ENCODE assay signal across 18 cellular contexts in genomic region chr13:93727301-93728141, GRCh38.
DNase-seq lines count a peak whose midpoint lies in the region; ATAC-seq and TF ChIP-seq lines count a peak whose summit lies in the region.
"Had no signal": no experiment of that assay in that cellular context is flagged by ENCODE, and none has a peak within 500 bp of the region (broad histone marks: within the 10 kb centered on the region; RNA-seq: fewer than 3 reads in every experiment).

No MANE protein-coding gene starts in this region.

- intact Hi-C loops in posterior cingulate gyrus (cut with DNase I), result no loop called here

- H3K27me3 Mint-ChIP-seq in WTC11 (ENCODE audit: low read depth), result no peaks in the 10 kb centered on the region
- H3K27me3 Mint-ChIP-seq: B cell had no signal

- H3K4me3 ChIP-seq in AG10803 (ENCODE audit: low read length) (no peak overlapping the region), HFF-Myc (replicated peaks; ENCODE audit: low read depth, low read length) (no peak overlapping the region)
- H3K4me3 ChIP-seq: gastroesophageal sphincter, HAP-1, transverse colon had no signal

- peak; percentile 65 for ATAC-seq in WTC11
- no peak for ATAC-seq in omental fat pad (ENCODE audit: low FRiP score)
- ATAC-seq: effector memory CD8-positive, alpha-beta T cell; gastroesophageal sphincter; Panc1; stimulated activated effector memory CD8-positive, alpha-beta T cell treated with anti-CD3 and anti-CD28 coated beads, Interleukin-12 subunit alpha, Interleukin-12 subunit beta, amount 100 ng/mL, for 72 hours had no signal

- H3K27ac Mint-ChIP-seq in WTC11, result peak overlapping the region; percentile 37
- H3K27ac Mint-ChIP-seq: B cell; effector memory CD8-positive, alpha-beta T cell; stimulated activated effector memory CD8-positive, alpha-beta T cell treated with anti-CD3 and anti-CD28 coated beads, Interleukin-12 subunit alpha, Interleukin-12 subunit beta, amount 100 ng/mL, for 72 hours had no signal

- peaks cover 5% of the 10 kb centered on the region; the same call in 1 of the 2 replicates for H3K9me3 Mint-ChIP-seq in WTC11
- H3K9me3 Mint-ChIP-seq: stimulated activated effector memory CD8-positive, alpha-beta T cell treated with anti-CD3 and anti-CD28 coated beads, Interleukin-12 subunit alpha, Interleukin-12 subunit beta, amount 100 ng/mL, for 72 hours had no signal

- peaks cover 19% of the 10 kb centered on the region for H3K4me1 Mint-ChIP-seq in WTC11
- H3K4me1 Mint-ChIP-seq: B cell, neural crest cell had no signal

- no peak for TF ChIP-seq CTCF in AG10803 (conservative IDR thresholded peaks at IDR 0.05; ENCODE audit: low read length)
- TF ChIP-seq CTCF in HFF-Myc (IDR thresholded peaks at IDR 0.05; ENCODE audit: low read depth, low read length, missing control alignments), result no peak
- no peak for TF ChIP-seq CTCF in WTC11 (IDR thresholded peaks at IDR 0.05)
- no peak for TF ChIP-seq CTCF in omental fat pad (IDR thresholded peaks at IDR 0.05)

- no peak overlapping the region for H3K4me3 Mint-ChIP-seq in WTC11
- H3K4me3 Mint-ChIP-seq: B cell; effector memory CD8-positive, alpha-beta T cell; neural crest cell; stimulated activated effector memory CD8-positive, alpha-beta T cell treated with anti-CD3 and anti-CD28 coated beads, Interleukin-12 subunit alpha, Interleukin-12 subunit beta, amount 100 ng/mL, for 72 hours had no signal

- POLR2A ChIA-PET in WTC11 (lab: Charles Lee), result no interaction called here

- DNase-seq in AG10803 (ENCODE audit: low read depth), result peak; percentile 77
- peak; percentile 63 for DNase-seq in HFF-Myc (ENCODE audit: extremely low read depth, low read depth)
- no peak for DNase-seq in WTC11 (ENCODE audit: low spot score)
- peak; percentile 61 for DNase-seq in iris pigment epithelial cell (ENCODE audit: low read depth)
- DNase-seq in omental fat pad (ENCODE audit: low spot score), result no peak
- DNase-seq in activated CD4-positive, alpha-beta T cell treated with anti-CD3 and anti-CD28 coated beads for 4 hours, result no peak
- DNase-seq in DMS153 treated with DMSO at 0.1 percent for 48 hours (lab: John Stamatoyannopoulos, UW; ENCODE audit: unreplicated experiment), result no peak
- DNase-seq in posterior cingulate gyrus, result no peak
- DNase-seq: effector memory CD8-positive, alpha-beta T cell; NCI-H187 treated with DMSO at 0.1 percent for 48 hours; NCI-H524; transverse colon had no signal

- CTCF ChIA-PET in WTC11 (lab: Charles Lee), result no interaction called here

- H3K36me3 Mint-ChIP-seq in WTC11, result no peaks in the 10 kb centered on the region
- H3K36me3 Mint-ChIP-seq: stimulated activated effector memory CD8-positive, alpha-beta T cell treated with anti-CD3 and anti-CD28 coated beads, Interleukin-12 subunit alpha, Interleukin-12 subunit beta, amount 100 ng/mL, for 72 hours had no signal

TF ChIP-seq in WTC11, 78 proteins besides CTCF, POLR2A, EP300 and RAD21:
- TF ChIP-seq ZNF532 (CRISPR knock-in tag; IDR thresholded peaks at IDR 0.05; ENCODE audit: borderline replicate concordance) (no peak), ZBTB21 (CRISPR knock-in tag; IDR thresholded peaks at IDR 0.05; ENCODE audit: borderline replicate concordance) (no peak), ETV6 (CRISPR knock-in tag; IDR thresholded peaks at IDR 0.05) (no peak), ZMAT4 (CRISPR knock-in tag; IDR thresholded peaks at IDR 0.05) (no peak), ZNF416 (CRISPR knock-in tag; IDR thresholded peaks at IDR 0.05) (no peak)

Comparison
In these comparisons a context has a peak if more than half of its experiments do, and no peak if none do; other contexts are left out.
1. DNase-seq: peak in AG10803 (single experiment), HFF-Myc (single experiment) and iris pigment epithelial cell (single experiment); none in WTC11 (single experiment), omental fat pad (single experiment), activated CD4-positive, alpha-beta T cell treated with anti-CD3 and anti-CD28 coated beads for 4 hours (0 of 2), DMS153 treated with DMSO at 0.1 percent for 48 hours (single experiment) and posterior cingulate gyrus (0 of 10).